Comparison of ENCODE assay signal across 8 cellular contexts in the genomic region with DNA sequence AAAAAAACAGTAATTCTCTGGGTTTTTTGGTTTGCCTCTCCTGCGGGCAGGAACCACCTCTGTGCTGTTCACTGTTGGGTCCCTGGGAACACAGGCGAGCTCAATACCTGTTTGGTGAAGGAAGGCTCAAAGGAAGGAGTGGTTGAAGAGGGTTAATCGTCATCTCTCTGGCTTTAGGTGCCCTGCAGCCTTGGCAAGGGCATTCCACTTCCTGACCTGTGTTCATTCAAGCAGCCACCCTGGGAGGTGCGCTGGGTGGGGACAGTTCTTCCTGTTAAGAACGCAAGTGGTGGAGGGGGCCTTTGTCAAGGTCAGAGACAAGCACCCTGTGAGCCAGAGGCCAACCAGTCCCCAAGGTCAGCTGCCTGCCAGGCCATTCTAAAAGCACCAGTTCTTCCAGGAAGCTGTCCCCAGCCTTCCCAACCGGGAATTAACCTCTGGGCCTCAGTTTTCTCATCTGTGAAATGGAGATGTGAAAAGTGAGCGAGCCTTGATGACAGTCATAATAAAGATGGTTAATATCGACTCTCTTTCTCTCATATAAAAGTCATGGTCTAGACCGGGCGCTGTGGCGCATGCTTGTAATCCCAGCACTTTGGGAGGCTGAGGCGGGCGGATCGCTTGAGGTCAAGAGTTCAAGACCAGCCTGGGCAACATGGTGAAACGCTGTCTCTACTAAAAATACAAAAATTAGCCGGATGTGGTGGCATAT. TPM values are rescaled to one million over a fixed set of nuclear protein-coding genes. Genes with fewer than 3 reads are reported as not detected.
DNase-seq lines count a peak whose midpoint lies in the region; ATAC-seq and TF ChIP-seq lines count a peak whose summit lies in the region.

No MANE protein-coding gene starts in this region.

- H3K27me3 ChIP-seq in gastroesophageal sphincter = no peaks in the 10 kb centered on the region
- H3K27me3 ChIP-seq in uterus = no peaks in the 10 kb centered on the region

- 79 to 96% methylated on average over 5 to 15 of the region's 16 CpGs for WGBS in gastroesophageal sphincter (ENCODE audit: low coverage in 1 of 2), 2 donors

- H3K36me3 ChIP-seq in gastroesophageal sphincter = no peaks in the 10 kb centered on the region
- no peaks in the 10 kb centered on the region for H3K36me3 ChIP-seq in uterus

- POLR2A ChIA-PET in activated CD8-positive, alpha-beta T cell treated with anti-CD3 and anti-CD28 coated beads for 36 hours (lab: Charles Lee) = interaction anchor here (1.0 to 30.9 kb wide), 2 partner anchors 14 to 75 kb away, joined by 3 to 683 read pairs; a partner anchor contains a TSS

- ATAC-seq in activated CD8-positive, alpha-beta T cell treated with anti-CD3 and anti-CD28 coated beads for 36 hours = no peak
- ATAC-seq in gastroesophageal sphincter (no peak), GM21515 (IDR thresholded peaks at IDR 0.05; ENCODE audit: unreplicated experiment) (no peak)

- no peak for TF ChIP-seq CTCF in activated CD8-positive, alpha-beta T cell treated with anti-CD3 and anti-CD28 coated beads for 36 hours (IDR thresholded peaks at IDR 0.05)
- TF ChIP-seq CTCF in gastroesophageal sphincter (IDR thresholded peaks at IDR 0.05) (no peak), uterus (IDR thresholded peaks at IDR 0.05) (no peak)

- H3K36me3 Mint-ChIP-seq in activated CD8-positive, alpha-beta T cell treated with anti-CD3 and anti-CD28 coated beads for 36 hours (ENCODE audit: low read depth) = peaks cover 69% of the 10 kb centered on the region

- H3K9me3 ChIP-seq in gastroesophageal sphincter = no peaks in the 10 kb centered on the region
- H3K9me3 ChIP-seq in uterus = no peaks in the 10 kb centered on the region

- H3K4me3 Mint-ChIP-seq in activated CD8-positive, alpha-beta T cell treated with anti-CD3 and anti-CD28 coated beads for 36 hours = peak overlapping the region; percentile 58

- H3K27ac Mint-ChIP-seq in activated CD8-positive, alpha-beta T cell treated with anti-CD3 and anti-CD28 coated beads for 36 hours = peak overlapping the region; percentile 100

- no peak for TF ChIP-seq EP300 in gastroesophageal sphincter (IDR thresholded peaks at IDR 0.05)

- TF ChIP-seq POLR2A in gastroesophageal sphincter (IDR thresholded peaks at IDR 0.05) (no peak), uterus (IDR thresholded peaks at IDR 0.05) (no peak)

- peaks cover 75% of the 10 kb centered on the region for H3K4me1 Mint-ChIP-seq in activated CD8-positive, alpha-beta T cell treated with anti-CD3 and anti-CD28 coated beads for 36 hours (ENCODE audit: low read depth)

- CTCF ChIA-PET in activated CD8-positive, alpha-beta T cell treated with anti-CD3 and anti-CD28 coated beads for 36 hours (lab: Charles Lee) = interaction anchor here (0.8 to 3.5 kb wide), 8 partner anchors 10 to 24 kb away, joined by 3 to 15 read pairs (median 7); no protein-coding TSS in a partner anchor

- intact Hi-C loops in activated CD8-positive, alpha-beta T cell treated with anti-CD3 and anti-CD28 coated beads for 36 hours (cut with micrococcal nuclease) = no loop called here
- intact Hi-C loops in uterus (cut with DNase I; ENCODE audit: low total_unique reads) = no loop called here

- H3K4me1 ChIP-seq in gastroesophageal sphincter (peaks cover 0 to 40% (median 4%) of the 10 kb centered on the region in 3 donors), uterus (no peaks in the 10 kb centered on the region)

- peak; percentile 46 for DNase-seq in activated CD4-positive, alpha-beta T cell treated with anti-CD3 and anti-CD28 coated beads for 48 hours
- no peak for DNase-seq in activated CD4-positive, alpha-beta T cell treated with anti-CD3 and anti-CD28 coated beads, Interleukin-2, amount 50 U/mL, for 48 hours
- DNase-seq in activated CD8-positive, alpha-beta T cell treated with anti-CD3 and anti-CD28 coated beads for 36 hours = peak; percentile 72
- DNase-seq in stimulated activated naive CD4-positive, alpha-beta T cell treated with Interleukin-2 at 50 U/mL for 16 hours (lab: John Stamatoyannopoulos, UW) = peak; percentile 23
- DNase-seq in effector CD4-positive, alpha-beta T cell = no peak
- no peak for DNase-seq in uterus

- H3K9me3 Mint-ChIP-seq in activated CD8-positive, alpha-beta T cell treated with anti-CD3 and anti-CD28 coated beads for 36 hours = no peaks in the 10 kb centered on the region

- H3K27ac ChIP-seq in gastroesophageal sphincter (peak overlapping the region in 3 of 4 donors; percentile 2 to 43 (median 35)), uterus (peak overlapping the region in 1 of 2 donors; percentile 22)

- no peak overlapping the region for H3K4me3 ChIP-seq in gastroesophageal sphincter
- no peak overlapping the region for H3K4me3 ChIP-seq in uterus

- no peaks in the 10 kb centered on the region for H3K27me3 Mint-ChIP-seq in activated CD8-positive, alpha-beta T cell treated with anti-CD3 and anti-CD28 coated beads for 36 hours

RNA-seq across cellular contexts. Expression of a gene that starts 6.3 kb away (rescaled TPM):
- total RNA-seq in activated CD8-positive, alpha-beta T cell treated with anti-CD3 and anti-CD28 coated beads for 36 hours = 100 to 1,000 TPM; 108 to 116 TPM
- 10 to 100 TPM in 3 of 4 donors, 1 to 10 TPM in 1; 9.4 to 15.7 (median 12.1) TPM for total RNA-seq in gastroesophageal sphincter
- total RNA-seq in uterus = 10 to 100 TPM in 3 of 4 donors, 1 to 10 TPM in 1; 5.1 to 27.6 (median 13.1) TPM

RNA-seq across cellular contexts. Expression of a gene that starts 16.6 kb away (rescaled TPM):
- total RNA-seq in activated CD8-positive, alpha-beta T cell treated with anti-CD3 and anti-CD28 coated beads for 36 hours = 10 to 100 TPM; 13.3 TPM
- total RNA-seq in gastroesophageal sphincter (10 to 100 TPM in 3 of 4 donors, 1 to 10 TPM in 1; 9.6 to 25.1 (median 20.3) TPM), uterus (10 to 100 TPM in 1 of 4 donors, 1 to 10 TPM in 3; 1.3 to 63.6 (median 5.6) TPM)

Comparison
In these comparisons a context has a peak if more than half of its experiments do, and no peak if none do; other contexts are left out.
1. DNase-seq: peak in activated CD4-positive, alpha-beta T cell treated with anti-CD3 and anti-CD28 coated beads for 48 hours (single experiment), activated CD8-positive, alpha-beta T cell treated with anti-CD3 and anti-CD28 coated beads for 36 hours (single experiment) and stimulated activated naive CD4-positive, alpha-beta T cell treated with Interleukin-2 at 50 U/mL for 16 hours (single experiment); none in activated CD4-positive, alpha-beta T cell treated with anti-CD3 and anti-CD28 coated beads, Interleukin-2, amount 50 U/mL, for 48 hours (0 of 2), effector CD4-positive, alpha-beta T cell (single experiment) and uterus (0 of 2).